In the genomic region with DNA sequence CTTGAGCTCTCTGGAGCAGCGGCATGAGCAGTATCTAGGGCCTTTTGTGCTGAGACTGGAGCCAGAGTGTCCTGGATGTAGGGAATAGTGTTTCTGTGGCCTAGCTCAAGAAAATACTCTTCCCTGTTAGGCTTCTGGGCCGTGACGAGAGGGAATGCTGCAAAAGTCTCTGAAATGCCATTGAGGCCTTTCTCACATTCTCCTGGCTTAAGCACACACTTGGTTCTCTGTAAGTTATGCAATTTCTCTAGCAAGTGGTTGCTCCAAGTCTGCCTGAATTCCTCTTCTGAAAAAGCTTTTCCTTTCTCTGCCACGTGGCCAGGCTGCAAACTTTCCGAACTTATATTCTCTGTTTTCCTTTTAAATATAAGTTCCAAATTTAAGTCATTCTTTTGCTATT, we compare ENCODE assay signal across 31 cellular contexts.
"Had no signal": no experiment of that assay in that cellular context is flagged by ENCODE, and none has a peak within 500 bp of the region (broad histone marks: within the 10 kb centered on the region; RNA-seq: fewer than 3 reads in every experiment).

No MANE protein-coding gene starts in this region.

- H3K27ac Mint-ChIP-seq: activated B cell treated with CpG ODN at 0.5 μM for 24 hours; activated CD8-positive, alpha-beta T cell treated with anti-CD3 and anti-CD28 coated beads for 36 hours; activated naive CD4-positive, alpha-beta T cell treated with anti-CD3 and anti-CD28 coated beads, Interleukin-2, amount 10 ng/mL, durations not matched to agents 7 days and 5 days; activated naive CD4-positive, alpha-beta T cell treated with anti-CD3 and anti-CD28 coated beads, Interleukin-2, amount 50 U/mL, for 72 hours; activated naive CD8-positive, alpha-beta T cell treated with anti-CD3 and anti-CD28 coated beads, Interleukin-2, amount 10 ng/mL, durations not matched to agents 7 days and 5 days; effector memory CD8-positive, alpha-beta T cell; T-helper 17 cell; T-helper 2 cell treated with Interferon-gamma antibody and Interleukin-4, amounts not matched to agents 5 μg/mL and 100 μg/mL, for 36 hours had no signal

- H3K36me3 Mint-ChIP-seq: activated naive CD4-positive, alpha-beta T cell treated with anti-CD3 and anti-CD28 coated beads, Interleukin-2, amount 10 ng/mL, durations not matched to agents 7 days and 5 days; activated naive CD4-positive, alpha-beta T cell treated with anti-CD3 and anti-CD28 coated beads, Interleukin-2, amount 50 U/mL, for 72 hours; activated naive CD8-positive, alpha-beta T cell treated with anti-CD3 and anti-CD28 coated beads, Interleukin-2, amount 10 ng/mL, durations not matched to agents 7 days and 5 days had no signal

- H3K4me1 ChIP-seq: esophagus muscularis mucosa, foreskin keratinocyte, gastrocnemius medialis had no signal

- H3K9me3 ChIP-seq: esophagus muscularis mucosa, gastrocnemius medialis had no signal

- H3K27me3 ChIP-seq: brain microvascular endothelial cell, esophagus muscularis mucosa, foreskin keratinocyte, gastrocnemius medialis had no signal

- H3K27ac ChIP-seq: brain microvascular endothelial cell, coronary artery, esophagus muscularis mucosa, foreskin keratinocyte, gastrocnemius medialis, WERI-Rb-1 had no signal

- H3K4me1 Mint-ChIP-seq: activated B cell treated with CpG ODN at 0.5 μM for 24 hours; activated naive CD4-positive, alpha-beta T cell treated with anti-CD3 and anti-CD28 coated beads, Interleukin-2, amount 10 ng/mL, durations not matched to agents 7 days and 5 days; activated naive CD8-positive, alpha-beta T cell treated with anti-CD3 and anti-CD28 coated beads, Interleukin-2, amount 10 ng/mL, durations not matched to agents 7 days and 5 days; central memory CD8-positive, alpha-beta T cell; T-helper 17 cell had no signal

- H3K4me3 Mint-ChIP-seq: activated B cell treated with CpG ODN at 0.5 μM for 24 hours; activated CD8-positive, alpha-beta T cell treated with anti-CD3 and anti-CD28 coated beads for 36 hours; activated naive CD4-positive, alpha-beta T cell treated with anti-CD3 and anti-CD28 coated beads, Interleukin-2, amount 10 ng/mL, durations not matched to agents 7 days and 5 days; activated naive CD8-positive, alpha-beta T cell treated with anti-CD3 and anti-CD28 coated beads, Interleukin-2, amount 10 ng/mL, durations not matched to agents 7 days and 5 days; central memory CD8-positive, alpha-beta T cell; effector memory CD8-positive, alpha-beta T cell; T-helper 17 cell; T-helper 2 cell treated with Interferon-gamma antibody and Interleukin-4, amounts not matched to agents 5 μg/mL and 100 μg/mL, for 36 hours had no signal

- H3K27me3 Mint-ChIP-seq: activated B cell treated with CpG ODN at 0.5 μM for 24 hours; activated CD8-positive, alpha-beta T cell treated with anti-CD3 and anti-CD28 coated beads for 36 hours; activated naive CD4-positive, alpha-beta T cell treated with anti-CD3 and anti-CD28 coated beads, Interleukin-2, amount 10 ng/mL, durations not matched to agents 7 days and 5 days; activated naive CD8-positive, alpha-beta T cell treated with anti-CD3 and anti-CD28 coated beads, Interleukin-2, amount 10 ng/mL, durations not matched to agents 7 days and 5 days; central memory CD8-positive, alpha-beta T cell; effector memory CD8-positive, alpha-beta T cell; T-helper 17 cell had no signal

- H3K36me3 ChIP-seq: brain microvascular endothelial cell, esophagus muscularis mucosa, gastrocnemius medialis, WERI-Rb-1 had no signal

- ATAC-seq: activated CD4-positive, CD25-positive, alpha-beta regulatory T cell treated with anti-CD3 and anti-CD28 coated beads, Interleukin-2, amount 50 U/mL, for 24 hours; activated CD8-positive, alpha-beta T cell treated with anti-CD3 and anti-CD28 coated beads for 36 hours; activated naive CD4-positive, alpha-beta T cell treated with anti-CD3 and anti-CD28 coated beads, Interleukin-2, amount 50 U/mL, for 72 hours; effector memory CD8-positive, alpha-beta T cell; foreskin keratinocyte; gastrocnemius medialis; T-helper 17 cell had no signal

- H3K4me3 ChIP-seq: coronary artery, esophagus muscularis mucosa, gastrocnemius medialis had no signal

- H3K9me3 Mint-ChIP-seq: activated B cell treated with CpG ODN at 0.5 μM for 24 hours; activated naive CD4-positive, alpha-beta T cell treated with anti-CD3 and anti-CD28 coated beads, Interleukin-2, amount 10 ng/mL, durations not matched to agents 7 days and 5 days; central memory CD8-positive, alpha-beta T cell had no signal

- DNase-seq: activated B cell treated with CpG ODN at 0.5 μM for 24 hours; activated CD4-positive, alpha-beta T cell treated with anti-CD3 and anti-CD28 coated beads for 48 hours; activated CD4-positive, alpha-beta T cell treated with anti-CD3 and anti-CD28 coated beads, Interleukin-2, amount 50 U/mL, for 1 hour; activated CD4-positive, alpha-beta T cell treated with anti-CD3 and anti-CD28 coated beads, Interleukin-2, amount 50 U/mL, for 48 hours; activated CD8-positive, alpha-beta memory T cell treated with anti-CD3 and anti-CD28 coated beads for 24 hours; activated CD8-positive, alpha-beta T cell treated with anti-CD3 and anti-CD28 coated beads for 36 hours; activated gamma-delta T cell; activated naive CD4-positive, alpha-beta T cell; activated naive CD4-positive, alpha-beta T cell treated with anti-CD3 and anti-CD28 coated beads, Interleukin-2, amount 10 ng/mL, durations not matched to agents 7 days and 5 days; activated naive CD8-positive, alpha-beta T cell treated with anti-CD3 and anti-CD28 coated beads, Interleukin-2, amount 10 ng/mL, durations not matched to agents 7 days and 5 days; activated T-cell treated with anti-CD3 and anti-CD28 coated beads, Interleukin-2, amount 50 U/mL, for 48 hours; amygdala; aorta; brain microvascular endothelial cell; dermis blood vessel endothelial cell; effector CD4-positive, alpha-beta T cell; effector memory CD8-positive, alpha-beta T cell; erythroblast; foreskin keratinocyte; gastrocnemius medialis; glutamatergic neuron; T-helper 1 cell; T-helper 17 cell; T1000; WERI-Rb-1 had no signal
